In genomic region chr12:95231190-95231589, GRCh38 we compare ENCODE assay signal across 1 cellular context.
A peak's percentile ranks its signal among the peaks of the same experiment; 100 is the strongest.
TF ChIP-seq lines count a peak whose summit lies in the region.

No MANE protein-coding gene starts in this region.

TF ChIP-seq in A549, 52 proteins besides CTCF, POLR2A, EP300 and RAD21 (continued from another document):
- peak; percentile 33; the same call in 1 of the 2 replicates for TF ChIP-seq MAX (IDR thresholded peaks at IDR 0.05)
